ENCODE assay signal across 19 cellular contexts in the genomic region with DNA sequence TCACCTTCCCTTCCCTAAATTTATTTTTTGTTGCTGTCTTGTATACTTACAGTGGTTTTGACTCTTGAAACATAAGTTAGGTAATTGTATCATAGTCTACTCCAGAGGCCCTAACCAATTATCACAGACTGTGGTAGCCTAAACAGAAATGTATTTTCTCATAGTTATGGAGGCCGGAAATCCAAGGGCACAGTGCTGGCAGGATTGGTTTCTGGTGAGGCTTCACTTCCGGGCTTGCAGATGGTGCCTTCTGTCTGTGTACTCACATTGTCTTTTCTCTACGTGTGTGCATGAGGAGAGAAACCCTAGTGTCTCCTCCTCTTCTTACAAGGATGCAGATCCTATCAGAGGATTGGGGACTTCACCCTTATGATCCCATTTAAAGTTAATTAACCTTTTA.
A peak's percentile ranks its signal among the peaks of the same experiment; 100 is the strongest.
DNase-seq lines count a peak whose midpoint lies in the region; ATAC-seq, FAIRE-seq and TF ChIP-seq lines count a peak whose summit lies in the region.
"Had no signal": no experiment of that assay in that cellular context is flagged by ENCODE, and none has a peak within 500 bp of the region (broad histone marks: within the 10 kb centered on the region; RNA-seq: fewer than 3 reads in every experiment).

No MANE protein-coding gene starts in this region.

- H3K36me3 ChIP-seq in IMR-90 (ENCODE audit: control insufficient read depth, insufficient read depth, low read length) (no peaks in the 10 kb centered on the region), H1 (ENCODE audit: control insufficient read depth in 2 of 4, insufficient read depth in 4 of 4, low read length in 3 of 4) (no peaks in the 10 kb centered on the region; a peak in 1 of 8 replicates), esophagus squamous epithelium (no peaks in the 10 kb centered on the region)
- H3K36me3 ChIP-seq in CD4-positive, alpha-beta memory T cell (ENCODE audit: insufficient read depth, low read length), result no peaks in the 10 kb centered on the region
- H3K36me3 ChIP-seq: Peyer's patch had no signal

- BruUV-seq in IMR-90 (replicated peaks; lab: Mats Ljungman, UMichigan), result no TSS peak

- H2AK5ac ChIP-seq in IMR-90 (ENCODE audit: low read depth, low read length), result peak overlapping the region; percentile 17; the same call in 1 of the 2 replicates
- H2AK5ac ChIP-seq in H1 (ENCODE audit: low read depth, low read length), result no peak overlapping the region

- peak overlapping the region; percentile 78 for H3K4ac ChIP-seq in IMR-90 (ENCODE audit: low read depth, low read length)
- H3K4ac ChIP-seq in H1 (replicated peaks; ENCODE audit: insufficient read length, low read depth, low read length), result no peak overlapping the region

- no peaks in the 10 kb centered on the region for H3K27me3 Mint-ChIP-seq in progenitor cell of endocrine pancreas
- H3K27me3 Mint-ChIP-seq in CD4-positive, alpha-beta memory T cell, result peaks cover 2 to 7% of the 10 kb centered on the region in 2 donors

- H3K27ac Mint-ChIP-seq in progenitor cell of endocrine pancreas, result peak overlapping the region; percentile 85
- H3K27ac Mint-ChIP-seq in CD4-positive, alpha-beta memory T cell, result no peak overlapping the region
- H3K27ac Mint-ChIP-seq: T-helper 17 cell had no signal

- no peak for TF ChIP-seq POLR2A in IMR-90 (IDR thresholded peaks at IDR 0.05; ENCODE audit: low read depth, low read length)
- no peak for TF ChIP-seq POLR2A in H1 (IDR thresholded peaks at IDR 0.05; ENCODE audit: control extremely low read depth in 1 of 2, low read depth in 2 of 2, low read length in 2 of 2)
- TF ChIP-seq POLR2A in esophagus squamous epithelium (IDR thresholded peaks at IDR 0.05), result no peak

- peak overlapping the region; percentile 44; the same call in 1 of the 3 replicates for H2BK15ac ChIP-seq in IMR-90 (ENCODE audit: low read depth, low read length)
- no peak overlapping the region for H2BK15ac ChIP-seq in H1 (ENCODE audit: low read length)

- H3K79me2 ChIP-seq in H1 (ENCODE audit: control insufficient read depth in 1 of 2, insufficient read depth in 2 of 2, low read length in 2 of 2), result no peaks in the 10 kb centered on the region

- POLR2A ChIA-PET in IMR-90 (lab: Charles Lee; ENCODE audit: unreplicated experiment), result no interaction called here
- POLR2A ChIA-PET in H1 (lab: Charles Lee; ENCODE audit: partially characterized antibody), result no interaction called here
- POLR2A ChIA-PET in CD4-positive, alpha-beta memory T cell (lab: Charles Lee; ENCODE audit: partially characterized antibody), result no interaction called here

- no peak overlapping the region for H2AK9ac ChIP-seq in IMR-90 (replicated peaks; ENCODE audit: low read depth, low read length, poor library complexity)

- in situ Hi-C loops in IMR-90 (cut with MboI; ENCODE audit: low sequenced_read_pairs), result no loop called here

- no peaks in the 10 kb centered on the region; the same call in 1 of the 2 replicates for H3K9me1 ChIP-seq in IMR-90 (ENCODE audit: insufficient read depth, low read length)

- no CpG with 5 or more reads among the region's 3 CpGs for WGBS in IMR-90 (ENCODE audit: extremely low coverage in 2 of 2, insufficient read length in 1 of 2), 2 experiments
- WGBS in H1 (ENCODE audit: extremely low coverage in 1 of 2, insufficient coverage in 1 of 2, insufficient read length in 1 of 2, insufficient replicate concordance in 2 of 2, low coverage in 1 of 2, low lambda C conversion rate in 2 of 2, missing lambda C conversion rate in 1 of 2), 2 experiments, result 96% methylated on average over 3 of the region's 3 CpGs; no CpG with 5 or more reads in 1 of the 2 experiments
- 79 to 83% methylated on average over 3 of the region's 3 CpGs for WGBS in esophagus squamous epithelium, 2 donors

- peaks cover 8% of the 10 kb centered on the region for H3K36me3 Mint-ChIP-seq in progenitor cell of endocrine pancreas (ENCODE audit: insufficient read depth)
- H3K36me3 Mint-ChIP-seq in CD4-positive, alpha-beta memory T cell, result no peaks in the 10 kb centered on the region

- no peaks in the 10 kb centered on the region for H4K20me1 ChIP-seq in IMR-90 (ENCODE audit: insufficient read depth, low read length)
- H4K20me1 ChIP-seq in H1 (replicated peaks in 1 of 2; ENCODE audit: control insufficient read depth in 1 of 2, insufficient read depth in 2 of 2, low read length in 2 of 2), result no peaks in the 10 kb centered on the region

- H2AFZ ChIP-seq in IMR-90 (replicated peaks; ENCODE audit: low read length, poor library complexity) (peak overlapping the region; percentile 54), H1 (ENCODE audit: low read length) (0 out of 2 replicates have a peak overlapping the region, but pooled peaks have one; percentile 25)

- no peak; the same call in 1 of the 2 replicates for ATAC-seq in IMR-90 (ENCODE audit: low read depth)
- no peak for ATAC-seq in GM18502 (IDR thresholded peaks at IDR 0.05; ENCODE audit: poor library complexity, unreplicated experiment)
- ATAC-seq: Right ventricle myocardium inferior, T-helper 17 cell had no signal

- intact Hi-C loops in IMR-90 (cut with micrococcal nuclease) (loop anchor here (2.0 kb wide), 1 partner anchor 15 kb away; no protein-coding TSS in a partner anchor), esophagus squamous epithelium (cut with DNase I) (no loop called here)
- intact Hi-C loops in CD4-positive, alpha-beta memory T cell (cut with micrococcal nuclease), result no loop called here

- H3K27me3 ChIP-seq in IMR-90 (ENCODE audit: control insufficient read depth, insufficient read depth, low read length) (no peaks in the 10 kb centered on the region), H1 (replicated peaks in 1 of 4; ENCODE audit: control insufficient read depth in 3 of 4, extremely low read depth in 1 of 4, insufficient read depth in 3 of 4, low read length in 3 of 4) (no peaks in the 10 kb centered on the region), esophagus squamous epithelium (no peaks in the 10 kb centered on the region)
- no peaks in the 10 kb centered on the region for H3K27me3 ChIP-seq in CD4-positive, alpha-beta memory T cell (ENCODE audit: insufficient read depth, low read length)
- H3K27me3 ChIP-seq: Peyer's patch had no signal

- H2BK12ac ChIP-seq in H1 (ENCODE audit: low read depth, low read length), result no peak overlapping the region

- H3K23ac ChIP-seq in IMR-90 (ENCODE audit: low read depth, low read length) (0 out of 2 replicates have a peak overlapping the region, but pooled peaks have one; percentile 7), H1 (ENCODE audit: insufficient read length) (no peak overlapping the region)

- dilution Hi-C loops in IMR-90 (cut with HindIII; ENCODE audit: low sequenced_read_pairs, unreplicated experiment), result no loop called here

- peak overlapping the region; percentile 47 for H2BK120ac ChIP-seq in IMR-90 (ENCODE audit: low read depth, low read length)
- H2BK120ac ChIP-seq in H1 (replicated peaks; ENCODE audit: low read depth, low read length), result no peak overlapping the region

- peak overlapping the region; percentile 66; the same call in 1 of the 2 replicates for H2BK20ac ChIP-seq in IMR-90 (ENCODE audit: low read depth, low read length)
- no peak overlapping the region for H2BK20ac ChIP-seq in H1 (ENCODE audit: low read length)

- H3K4me1 Mint-ChIP-seq in progenitor cell of endocrine pancreas (ENCODE audit: low read depth), result peaks cover 20% of the 10 kb centered on the region
- H3K4me1 Mint-ChIP-seq in CD4-positive, alpha-beta memory T cell, result no peaks in the 10 kb centered on the region
- H3K4me1 Mint-ChIP-seq: T-helper 17 cell had no signal

- no peak overlapping the region for H3K4me3 Mint-ChIP-seq in progenitor cell of endocrine pancreas (ENCODE audit: low read depth)
- no peak overlapping the region for H3K4me3 Mint-ChIP-seq in CD4-positive, alpha-beta memory T cell
- H3K4me3 Mint-ChIP-seq: T-helper 17 cell had no signal

- 0 out of 2 replicates have a peak overlapping the region, but pooled peaks have one; percentile 27 for H3K4me2 ChIP-seq in IMR-90 (ENCODE audit: low read depth, low read length)
- no peak overlapping the region for H3K4me2 ChIP-seq in H1 (ENCODE audit: insufficient read depth in 1 of 2, low read depth in 2 of 2, low read length in 2 of 2)
- H3K4me2 ChIP-seq: KMS-11 had no signal

- peaks cover 3% of the 10 kb centered on the region; the same call in 1 of the 2 replicates for H3K9me3 ChIP-seq in IMR-90 (ENCODE audit: control insufficient read depth, insufficient read depth, low read length)
- H3K9me3 ChIP-seq in H1 (ENCODE audit: insufficient read depth in 2 of 2, low read depth in 1 of 2, low read length in 1 of 2), result no peaks in the 10 kb centered on the region
- H3K9me3 ChIP-seq in CD4-positive, alpha-beta memory T cell (ENCODE audit: control insufficient read depth in 1 of 2, low read length in 2 of 2), result no peaks in the 10 kb centered on the region
- no peaks in the 10 kb centered on the region for H3K9me3 ChIP-seq in esophagus squamous epithelium
- H3K9me3 ChIP-seq: Peyer's patch had no signal

- no peak for TF ChIP-seq EP300 in H1 (IDR thresholded peaks at IDR 0.05; ENCODE audit: borderline replicate concordance in 1 of 2, low read depth in 2 of 2, low read length in 2 of 2)

- H4K91ac ChIP-seq in IMR-90 (ENCODE audit: insufficient read depth, low read depth, low read length), result no peak overlapping the region
- H4K91ac ChIP-seq in H1 (replicated peaks; ENCODE audit: insufficient read length, low read length), result no peak overlapping the region

- no peak overlapping the region for H2BK5ac ChIP-seq in IMR-90 (ENCODE audit: low read depth, low read length, poor library complexity, severe bottlenecking)
- H2BK5ac ChIP-seq in H1 (ENCODE audit: low read depth, low read length), result no peak overlapping the region

- H4K5ac ChIP-seq in IMR-90 (ENCODE audit: low read depth, low read length) (0 out of 2 replicates have a peak overlapping the region, but pooled peaks have one; percentile 84), H1 (ENCODE audit: insufficient read length, low read depth, low read length) (no peak overlapping the region)

- CTCF ChIA-PET in IMR-90 (lab: Yijun Ruan, JAX) (interaction anchor here (0.6 to 1.1 kb wide), 3 partner anchors 29 to 272 kb away, joined by 3 read pairs; no protein-coding TSS in a partner anchor), H1 (lab: Charles Lee; ENCODE audit: partially characterized antibody) (no interaction called here)
- CTCF ChIA-PET in CD4-positive, alpha-beta memory T cell (lab: Charles Lee; ENCODE audit: partially characterized antibody), result no interaction called here

- H3K27ac ChIP-seq in IMR-90 (ENCODE audit: insufficient read depth, low read length) (no peak overlapping the region), H1 (ENCODE audit: low read depth, low read length) (no peak overlapping the region), esophagus squamous epithelium (no peak overlapping the region)
- no peak overlapping the region for H3K27ac ChIP-seq in CD4-positive, alpha-beta memory T cell (ENCODE audit: low read depth, low read length)
- H3K27ac ChIP-seq: KMS-11, Peyer's patch had no signal

- H3K56ac ChIP-seq in IMR-90 (ENCODE audit: extremely low read depth, insufficient read depth, low read length) (no peak overlapping the region; the same call in 1 of the 2 replicates), H1 (replicated peaks; ENCODE audit: insufficient read length, low read depth, low read length) (no peak overlapping the region)

- TF ChIP-seq CTCF in IMR-90 (conservative IDR thresholded peaks at IDR 0.05; ENCODE audit: low read depth, low read length) (no peak), H1 (IDR thresholded peaks at IDR 0.05; ENCODE audit: control extremely low read depth in 1 of 3, insufficient read depth in 1 of 3, low read depth in 1 of 3, low read length in 3 of 3) (no peak), progenitor cell of endocrine pancreas (IDR thresholded peaks at IDR 0.05; ENCODE audit: unreplicated experiment) (no peak), esophagus squamous epithelium (IDR thresholded peaks at IDR 0.05) (no peak)

- DNase-seq in IMR-90 (no peak), NCI-H146 treated with DMSO at 0.1 percent for 48 hours (lab: John Stamatoyannopoulos, UW; ENCODE audit: unreplicated experiment) (peak; percentile 90), H1 (ENCODE audit: low read depth in 1 of 2, low spot score in 2 of 2) (no peak), progenitor cell of endocrine pancreas (ENCODE audit: low spot score, unreplicated experiment) (no peak), esophagus squamous epithelium (lab: John Stamatoyannopoulos, UW) (no peak)
- no peak for DNase-seq in CD4-positive, alpha-beta memory T cell
- DNase-seq: ACHN, C1 segment of cervical spinal cord, DMS79, NCI-H1048, NCI-H1436, NCI-H2029 treated with DMSO at 0.1 percent for 48 hours, NCI-H2171 treated with DMSO at 0.1 percent for 48 hours, NCI-H774, Peyer's patch, T-helper 17 cell had no signal

- H3K4me1 ChIP-seq in IMR-90 (ENCODE audit: control insufficient read depth, insufficient read depth, low read length), result peaks cover 2% of the 10 kb centered on the region; the same call in 1 of the 2 replicates
- H3K4me1 ChIP-seq in H1 (replicated peaks in 1 of 4; ENCODE audit: control insufficient read depth in 3 of 4, insufficient read depth in 4 of 4, low read length in 3 of 4), result no peaks in the 10 kb centered on the region
- H3K4me1 ChIP-seq in CD4-positive, alpha-beta memory T cell (ENCODE audit: insufficient read depth, low read length), result no peaks in the 10 kb centered on the region
- no peaks in the 10 kb centered on the region for H3K4me1 ChIP-seq in esophagus squamous epithelium
- H3K4me1 ChIP-seq: Peyer's patch had no signal

- no peaks in the 10 kb centered on the region for H3K79me1 ChIP-seq in IMR-90 (ENCODE audit: low read depth in 1 of 2, low read length in 2 of 2)
- H3K79me1 ChIP-seq in H1 (ENCODE audit: low read depth, low read length), result no peaks in the 10 kb centered on the region

- H3K18ac ChIP-seq in IMR-90 (ENCODE audit: low read depth, low read length) (peak overlapping the region; percentile 64; the same call in 1 of the 2 replicates), H1 (ENCODE audit: extremely low read depth, low read length) (no peak overlapping the region)

- H3K14ac ChIP-seq in IMR-90 (replicated peaks; ENCODE audit: low read depth, low read length), result peak overlapping the region; percentile 55
- H3K14ac ChIP-seq in H1 (ENCODE audit: insufficient read length), result no peak overlapping the region

- H3K4me3 ChIP-seq in IMR-90 (ENCODE audit: insufficient read depth, low read depth, low read length), result no peak overlapping the region
- no peak overlapping the region for H3K4me3 ChIP-seq in H1 (ENCODE audit: extremely low read depth in 1 of 4, insufficient read depth in 2 of 4, low read depth in 3 of 4, low read length in 4 of 4)
- no peak overlapping the region for H3K4me3 ChIP-seq in CD4-positive, alpha-beta memory T cell (ENCODE audit: low read length in 2 of 2)
- no peak overlapping the region for H3K4me3 ChIP-seq in esophagus squamous epithelium
- H3K4me3 ChIP-seq: Peyer's patch had no signal

- H3K23me2 ChIP-seq in H1 (ENCODE audit: low read depth, low read length), result no peaks in the 10 kb centered on the region

- peaks cover 15% of the 10 kb centered on the region for H3K9me3 Mint-ChIP-seq in progenitor cell of endocrine pancreas (ENCODE audit: low read depth)
- peaks cover 0 to 7% (median 3%) of the 10 kb centered on the region in 8 donors for H3K9me3 Mint-ChIP-seq in CD4-positive, alpha-beta memory T cell

- FAIRE-seq in H1 (lab: Jason Lieb, UNC), result no peak

- TF ChIP-seq RAD21 in IMR-90 (IDR thresholded peaks at IDR 0.05; ENCODE audit: low read length) (no peak), H1 (IDR thresholded peaks at IDR 0.05 in 1 of 2, conservative IDR thresholded peaks at IDR 0.05 in 1 of 2; ENCODE audit: low read depth in 2 of 2, low read length in 2 of 2) (no peak)

- H4K8ac ChIP-seq in IMR-90 (ENCODE audit: low read depth in 2 of 2, low read length in 2 of 2) (peak overlapping the region in 1 of 2 experiments; percentile 26; a peak in 1 of 4 replicates), H1 (ENCODE audit: extremely low read depth, insufficient read depth, low read length) (no peak overlapping the region)

- H3K9ac ChIP-seq in IMR-90 (ENCODE audit: low read depth, low read length), result no peak overlapping the region
- no peak overlapping the region for H3K9ac ChIP-seq in H1 (replicated peaks in 1 of 4; ENCODE audit: extremely low read depth in 1 of 4, low read depth in 3 of 4, low read length in 3 of 4)
- H3K9ac ChIP-seq: KMS-11 had no signal
